7 cellular contexts compared by ENCODE assay signal in genomic region chr1:160739098-160739511, GRCh38. TPM values are rescaled to one million over a fixed set of nuclear protein-coding genes. Genes with fewer than 3 reads are reported as not detected.
DNase-seq lines count a peak whose midpoint lies in the region; ATAC-seq and TF ChIP-seq lines count a peak whose summit lies in the region.

TSS of gene SLAMF7 (plus strand) at chr1:160739247. CDS start at chr1:160739302, 55 bp downstream.

- TF ChIP-seq CTCF in OCI-LY3 (IDR thresholded peaks at IDR 0.05; ENCODE audit: low read depth, low read length) = no peak

- peaks cover 30% of the 10 kb centered on the region for H3K9me3 ChIP-seq in OCI-LY3 (ENCODE audit: insufficient read depth, low read length)

- H3K4me1 Mint-ChIP-seq in immature natural killer cell = peaks cover 80 to 92% of the 10 kb centered on the region in 2 donors

- peaks cover 47% of the 10 kb centered on the region for H3K79me2 ChIP-seq in OCI-LY3 (ENCODE audit: low read length)

- H3K36me3 Mint-ChIP-seq in immature natural killer cell = peaks cover 24 to 45% (median 33%) of the 10 kb centered on the region in 3 donors

- H3K4me3 Mint-ChIP-seq in immature natural killer cell = peak within 1 kb of the TSS; percentile 88 to 97 (median 90)

- H2AFZ ChIP-seq in OCI-LY3 (ENCODE audit: low read depth, low read length) = peak within 1 kb of the TSS; percentile 5; the same call in 1 of the 2 replicates

- H3K36me3 ChIP-seq in OCI-LY3 (replicated peaks; ENCODE audit: low read depth, low read length) = peaks cover 53% of the 10 kb centered on the region

- peak within 1 kb of the TSS; percentile 81 for H3K4me3 ChIP-seq in OCI-LY3 (ENCODE audit: low read length)

- ATAC-seq in GM18867 (IDR thresholded peaks at IDR 0.05; ENCODE audit: unreplicated experiment) = peak; percentile 66
- peak; percentile 55 for ATAC-seq in HG02588 (IDR thresholded peaks at IDR 0.05; ENCODE audit: unreplicated experiment)
- ATAC-seq in HG03025 (IDR thresholded peaks at IDR 0.05; ENCODE audit: low FRiP score, unreplicated experiment) = no peak

- H3K27ac ChIP-seq in OCI-LY3 (ENCODE audit: low read length) = peak within 1 kb of the TSS; percentile 83

- peak within 1 kb of the TSS; percentile 87 for H3K9ac ChIP-seq in OCI-LY3 (ENCODE audit: low read length)

- peaks cover 8 to 41% (median 32%) of the 10 kb centered on the region in 6 donors for H3K9me3 Mint-ChIP-seq in immature natural killer cell

- no peaks in the 10 kb centered on the region for H3K27me3 ChIP-seq in OCI-LY3 (ENCODE audit: low read depth, low read length)

- peak within 1 kb of the TSS; percentile 85 for H3K4me2 ChIP-seq in OCI-LY3 (ENCODE audit: low read length)

- peak; percentile 70 to 72 (median 71) for DNase-seq in immature natural killer cell
- no peak for DNase-seq in DMS153 (lab: John Stamatoyannopoulos, UW)
- no peak for DNase-seq in NCI-H524 treated with DMSO at 0.1 percent for 48 hours (lab: John Stamatoyannopoulos, UW)

- peaks cover 9% of the 10 kb centered on the region; the same call in 1 of the 2 replicates for H4K20me1 ChIP-seq in OCI-LY3 (ENCODE audit: insufficient read depth, low read length)

- peaks cover 11 to 29% (median 18%) of the 10 kb centered on the region in 3 donors for H3K27me3 Mint-ChIP-seq in immature natural killer cell (ENCODE audit: low read depth in 3 of 3)

- H3K27ac Mint-ChIP-seq in immature natural killer cell = peak within 1 kb of the TSS; percentile 93 to 100 (median 94)

- H3K4me1 ChIP-seq in OCI-LY3 (ENCODE audit: low read length) = peaks cover 59% of the 10 kb centered on the region

RNA-seq across cellular contexts. Expression of gene SLAMF7, which starts in this region (rescaled TPM):
- 100 to 1,000 TPM; 316 to 379 (median 359) TPM for polyA plus RNA-seq in immature natural killer cell

Comparison
In these comparisons a context has a peak if more than half of its experiments do, and no peak if none do; other contexts are left out.
1. DNase-seq: peak in immature natural killer cell (3 of 3); none in DMS153 (single experiment) and NCI-H524 treated with DMSO at 0.1 percent for 48 hours (single experiment).